1 cellular context compared by ENCODE assay signal in the genomic region with DNA sequence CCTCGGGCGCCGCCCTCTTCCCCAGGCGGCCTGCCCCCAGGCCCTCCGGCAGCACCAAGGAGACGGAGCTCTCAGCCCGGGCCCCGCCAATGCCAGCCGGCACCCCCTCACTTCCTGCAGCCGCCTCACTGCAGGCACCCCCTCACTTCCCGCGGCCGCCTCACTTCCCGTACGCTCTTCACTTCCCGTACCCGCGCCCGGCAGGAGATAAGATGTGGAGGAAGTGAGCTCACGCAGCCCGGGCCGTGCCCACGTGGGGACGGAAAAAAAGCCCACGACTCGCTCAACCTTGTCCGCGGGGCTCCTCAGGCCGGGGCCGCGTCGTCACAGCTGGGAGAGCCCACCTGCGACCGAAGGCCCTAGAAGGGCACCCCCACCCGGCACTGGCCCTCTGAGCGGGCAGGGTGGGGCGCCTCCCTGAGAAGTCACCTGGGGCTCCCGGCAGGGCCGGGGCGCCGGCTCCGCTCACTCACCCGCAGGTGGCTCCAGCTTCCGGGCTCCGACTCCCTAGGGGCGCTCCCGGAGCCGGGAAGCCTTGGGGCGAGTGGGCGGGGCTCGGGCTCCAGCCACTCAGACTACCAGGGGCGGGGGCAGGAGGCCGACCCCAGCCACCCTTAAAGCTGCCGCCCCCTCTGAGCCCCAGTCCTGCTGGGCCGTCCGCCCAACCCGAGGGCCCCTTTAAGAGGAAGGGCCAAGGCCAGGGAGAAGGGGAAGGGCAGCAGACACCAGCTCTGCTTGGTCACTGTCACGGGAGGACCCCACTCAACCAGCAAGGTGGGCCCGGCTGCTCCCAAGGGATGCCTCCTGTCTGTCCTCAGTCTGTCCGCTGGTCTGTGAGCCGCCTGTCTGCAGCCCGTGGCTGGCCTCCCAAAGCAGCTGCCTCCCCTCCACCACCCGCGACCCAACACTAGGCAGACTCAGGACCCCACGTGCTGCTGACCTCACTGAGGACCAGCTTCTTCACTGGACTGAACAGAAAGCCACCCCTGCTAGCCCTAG.
TF ChIP-seq lines count a peak whose summit lies in the region.

No MANE protein-coding gene starts in this region.

TF ChIP-seq in HepG2, 621 proteins besides CTCF, POLR2A, EP300 and RAD21 (continued from another document and continues in another):
- TF ChIP-seq THAP11 (CRISPR knock-in tag; IDR thresholded peaks at IDR 0.05): no peak
- TF ChIP-seq, protein P1, sequence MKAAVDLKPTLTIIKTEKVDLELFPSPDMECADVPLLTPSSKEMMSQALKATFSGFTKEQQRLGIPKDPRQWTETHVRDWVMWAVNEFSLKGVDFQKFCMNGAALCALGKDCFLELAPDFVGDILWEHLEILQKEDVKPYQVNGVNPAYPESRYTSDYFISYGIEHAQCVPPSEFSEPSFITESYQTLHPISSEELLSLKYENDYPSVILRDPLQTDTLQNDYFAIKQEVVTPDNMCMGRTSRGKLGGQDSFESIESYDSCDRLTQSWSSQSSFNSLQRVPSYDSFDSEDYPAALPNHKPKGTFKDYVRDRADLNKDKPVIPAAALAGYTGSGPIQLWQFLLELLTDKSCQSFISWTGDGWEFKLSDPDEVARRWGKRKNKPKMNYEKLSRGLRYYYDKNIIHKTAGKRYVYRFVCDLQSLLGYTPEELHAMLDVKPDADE (CRISPR knock-in tag; IDR thresholded peaks at IDR 0.05): no peak
- TF ChIP-seq MIER2 (CRISPR knock-in tag; IDR thresholded peaks at IDR 0.05): no peak
- TF ChIP-seq, protein P2, sequence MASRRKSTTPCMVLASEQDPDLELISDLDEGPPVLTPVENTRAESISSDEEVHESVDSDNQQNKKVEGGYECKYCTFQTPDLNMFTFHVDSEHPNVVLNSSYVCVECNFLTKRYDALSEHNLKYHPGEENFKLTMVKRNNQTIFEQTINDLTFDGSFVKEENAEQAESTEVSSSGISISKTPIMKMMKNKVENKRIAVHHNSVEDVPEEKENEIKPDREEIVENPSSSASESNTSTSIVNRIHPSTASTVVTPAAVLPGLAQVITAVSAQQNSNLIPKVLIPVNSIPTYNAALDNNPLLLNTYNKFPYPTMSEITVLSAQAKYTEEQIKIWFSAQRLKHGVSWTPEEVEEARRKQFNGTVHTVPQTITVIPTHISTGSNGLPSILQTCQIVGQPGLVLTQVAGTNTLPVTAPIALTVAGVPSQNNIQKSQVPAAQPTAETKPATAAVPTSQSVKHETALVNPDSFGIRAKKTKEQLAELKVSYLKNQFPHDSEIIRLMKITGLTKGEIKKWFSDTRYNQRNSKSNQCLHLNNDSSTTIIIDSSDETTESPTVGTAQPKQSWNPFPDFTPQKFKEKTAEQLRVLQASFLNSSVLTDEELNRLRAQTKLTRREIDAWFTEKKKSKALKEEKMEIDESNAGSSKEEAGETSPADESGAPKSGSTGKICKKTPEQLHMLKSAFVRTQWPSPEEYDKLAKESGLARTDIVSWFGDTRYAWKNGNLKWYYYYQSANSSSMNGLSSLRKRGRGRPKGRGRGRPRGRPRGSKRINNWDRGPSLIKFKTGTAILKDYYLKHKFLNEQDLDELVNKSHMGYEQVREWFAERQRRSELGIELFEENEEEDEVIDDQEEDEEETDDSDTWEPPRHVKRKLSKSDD (CRISPR knock-in tag; IDR thresholded peaks at IDR 0.05; ENCODE audit: low read depth): no peak
- TF ChIP-seq NCOA5 (CRISPR knock-in tag; IDR thresholded peaks at IDR 0.05): no peak
- TF ChIP-seq IRF1 (CRISPR knock-in tag; IDR thresholded peaks at IDR 0.05; ENCODE audit: low read depth): no peak
- TF ChIP-seq ZNF292 (CRISPR knock-in tag; IDR thresholded peaks at IDR 0.05; ENCODE audit: borderline replicate concordance, low read depth): no peak
- TF ChIP-seq ZNF10 (CRISPR knock-in tag; IDR thresholded peaks at IDR 0.05; ENCODE audit: borderline replicate concordance, low read depth): no peak
- TF ChIP-seq SKI (IDR thresholded peaks at IDR 0.05; ENCODE audit: partially characterized antibody): no peak
- TF ChIP-seq, protein P3, sequence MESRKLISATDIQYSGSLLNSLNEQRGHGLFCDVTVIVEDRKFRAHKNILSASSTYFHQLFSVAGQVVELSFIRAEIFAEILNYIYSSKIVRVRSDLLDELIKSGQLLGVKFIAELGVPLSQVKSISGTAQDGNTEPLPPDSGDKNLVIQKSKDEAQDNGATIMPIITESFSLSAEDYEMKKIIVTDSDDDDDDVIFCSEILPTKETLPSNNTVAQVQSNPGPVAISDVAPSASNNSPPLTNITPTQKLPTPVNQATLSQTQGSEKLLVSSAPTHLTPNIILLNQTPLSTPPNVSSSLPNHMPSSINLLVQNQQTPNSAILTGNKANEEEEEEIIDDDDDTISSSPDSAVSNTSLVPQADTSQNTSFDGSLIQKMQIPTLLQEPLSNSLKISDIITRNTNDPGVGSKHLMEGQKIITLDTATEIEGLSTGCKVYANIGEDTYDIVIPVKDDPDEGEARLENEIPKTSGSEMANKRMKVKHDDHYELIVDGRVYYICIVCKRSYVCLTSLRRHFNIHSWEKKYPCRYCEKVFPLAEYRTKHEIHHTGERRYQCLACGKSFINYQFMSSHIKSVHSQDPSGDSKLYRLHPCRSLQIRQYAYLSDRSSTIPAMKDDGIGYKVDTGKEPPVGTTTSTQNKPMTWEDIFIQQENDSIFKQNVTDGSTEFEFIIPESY (CRISPR knock-in tag; IDR thresholded peaks at IDR 0.05): 0 out of 2 replicates have a peak, but pooled peaks have one; percentile 48
- no peak for TF ChIP-seq ZFP36L2 (CRISPR knock-in tag; IDR thresholded peaks at IDR 0.05)
- no peak for TF ChIP-seq RELA (CRISPR knock-in tag; IDR thresholded peaks at IDR 0.05)
- peak; percentile 69; the same call in 1 of the 2 replicates for TF ChIP-seq DMAP1 (CRISPR knock-in tag; IDR thresholded peaks at IDR 0.05)
- TF ChIP-seq TCF7 (IDR thresholded peaks at IDR 0.05; ENCODE audit: low read depth): no peak
- TF ChIP-seq ZNF296 (CRISPR knock-in tag; conservative IDR thresholded peaks at IDR 0.05): no peak
- no peak for TF ChIP-seq FOXA1 (IDR thresholded peaks at IDR 0.05)
- no peak; the same call in 1 of the 2 replicates for TF ChIP-seq FOXA1 (CRISPR knock-in tag; IDR thresholded peaks at IDR 0.05)
- TF ChIP-seq CHD4 (IDR thresholded peaks at IDR 0.05; ENCODE audit: borderline replicate concordance, low read length): no peak
- no peak for TF ChIP-seq TRIM24 (CRISPR knock-in tag; IDR thresholded peaks at IDR 0.05)
- TF ChIP-seq RCOR2 (CRISPR knock-in tag; IDR thresholded peaks at IDR 0.05): no peak
- no peak for TF ChIP-seq MYNN (CRISPR knock-in tag; IDR thresholded peaks at IDR 0.05; ENCODE audit: low read depth)
- TF ChIP-seq SRSF1 (optimal IDR thresholded peaks at IDR 0.05; ENCODE audit: low read depth, low read length): peak; percentile 43
- TF ChIP-seq, protein P4, sequence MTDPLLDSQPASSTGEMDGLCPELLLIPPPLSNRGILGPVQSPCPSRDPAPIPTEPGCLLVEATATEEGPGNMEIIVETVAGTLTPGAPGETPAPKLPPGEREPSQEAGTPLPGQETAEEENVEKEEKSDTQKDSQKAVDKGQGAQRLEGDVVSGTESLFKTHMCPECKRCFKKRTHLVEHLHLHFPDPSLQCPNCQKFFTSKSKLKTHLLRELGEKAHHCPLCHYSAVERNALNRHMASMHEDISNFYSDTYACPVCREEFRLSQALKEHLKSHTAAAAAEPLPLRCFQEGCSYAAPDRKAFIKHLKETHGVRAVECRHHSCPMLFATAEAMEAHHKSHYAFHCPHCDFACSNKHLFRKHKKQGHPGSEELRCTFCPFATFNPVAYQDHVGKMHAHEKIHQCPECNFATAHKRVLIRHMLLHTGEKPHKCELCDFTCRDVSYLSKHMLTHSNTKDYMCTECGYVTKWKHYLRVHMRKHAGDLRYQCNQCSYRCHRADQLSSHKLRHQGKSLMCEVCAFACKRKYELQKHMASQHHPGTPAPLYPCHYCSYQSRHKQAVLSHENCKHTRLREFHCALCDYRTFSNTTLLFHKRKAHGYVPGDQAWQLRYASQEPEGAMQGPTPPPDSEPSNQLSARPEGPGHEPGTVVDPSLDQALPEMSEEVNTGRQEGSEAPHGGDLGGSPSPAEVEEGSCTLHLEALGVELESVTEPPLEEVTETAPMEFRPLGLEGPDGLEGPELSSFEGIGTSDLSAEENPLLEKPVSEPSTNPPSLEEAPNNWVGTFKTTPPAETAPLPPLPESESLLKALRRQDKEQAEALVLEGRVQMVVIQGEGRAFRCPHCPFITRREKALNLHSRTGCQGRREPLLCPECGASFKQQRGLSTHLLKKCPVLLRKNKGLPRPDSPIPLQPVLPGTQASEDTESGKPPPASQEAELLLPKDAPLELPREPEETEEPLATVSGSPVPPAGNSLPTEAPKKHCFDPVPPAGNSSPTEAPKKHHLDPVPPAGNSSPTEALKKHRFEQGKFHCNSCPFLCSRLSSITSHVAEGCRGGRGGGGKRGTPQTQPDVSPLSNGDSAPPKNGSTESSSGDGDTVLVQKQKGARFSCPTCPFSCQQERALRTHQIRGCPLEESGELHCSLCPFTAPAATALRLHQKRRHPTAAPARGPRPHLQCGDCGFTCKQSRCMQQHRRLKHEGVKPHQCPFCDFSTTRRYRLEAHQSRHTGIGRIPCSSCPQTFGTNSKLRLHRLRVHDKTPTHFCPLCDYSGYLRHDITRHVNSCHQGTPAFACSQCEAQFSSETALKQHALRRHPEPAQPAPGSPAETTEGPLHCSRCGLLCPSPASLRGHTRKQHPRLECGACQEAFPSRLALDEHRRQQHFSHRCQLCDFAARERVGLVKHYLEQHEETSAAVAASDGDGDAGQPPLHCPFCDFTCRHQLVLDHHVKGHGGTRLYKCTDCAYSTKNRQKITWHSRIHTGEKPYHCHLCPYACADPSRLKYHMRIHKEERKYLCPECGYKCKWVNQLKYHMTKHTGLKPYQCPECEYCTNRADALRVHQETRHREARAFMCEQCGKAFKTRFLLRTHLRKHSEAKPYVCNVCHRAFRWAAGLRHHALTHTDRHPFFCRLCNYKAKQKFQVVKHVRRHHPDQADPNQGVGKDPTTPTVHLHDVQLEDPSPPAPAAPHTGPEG (CRISPR knock-in tag; IDR thresholded peaks at IDR 0.05): no peak
- no peak for TF ChIP-seq ZNF17 (CRISPR knock-in tag; IDR thresholded peaks at IDR 0.05)
- TF ChIP-seq ZNF543 (CRISPR knock-in tag; IDR thresholded peaks at IDR 0.05): no peak
- TF ChIP-seq PCBP2 (optimal IDR thresholded peaks at IDR 0.05; ENCODE audit: low read depth, low read length, poor library complexity, severe bottlenecking): no peak
- peak; percentile 88; the same call in 1 of the 2 replicates for TF ChIP-seq ZKSCAN5 (CRISPR knock-in tag; IDR thresholded peaks at IDR 0.05)
- no peak for TF ChIP-seq REPIN1 (CRISPR knock-in tag; IDR thresholded peaks at IDR 0.05; ENCODE audit: borderline replicate concordance, low read depth)
- TF ChIP-seq ARNT (IDR thresholded peaks at IDR 0.05): no peak
- TF ChIP-seq ZNF264 (CRISPR knock-in tag; IDR thresholded peaks at IDR 0.05): no peak
- TF ChIP-seq MNT (IDR thresholded peaks at IDR 0.05): no peak
- peak; percentile 66; the same call in 1 of the 2 replicates for TF ChIP-seq ZBTB38 (CRISPR knock-in tag; IDR thresholded peaks at IDR 0.05)
- TF ChIP-seq, protein P5, sequence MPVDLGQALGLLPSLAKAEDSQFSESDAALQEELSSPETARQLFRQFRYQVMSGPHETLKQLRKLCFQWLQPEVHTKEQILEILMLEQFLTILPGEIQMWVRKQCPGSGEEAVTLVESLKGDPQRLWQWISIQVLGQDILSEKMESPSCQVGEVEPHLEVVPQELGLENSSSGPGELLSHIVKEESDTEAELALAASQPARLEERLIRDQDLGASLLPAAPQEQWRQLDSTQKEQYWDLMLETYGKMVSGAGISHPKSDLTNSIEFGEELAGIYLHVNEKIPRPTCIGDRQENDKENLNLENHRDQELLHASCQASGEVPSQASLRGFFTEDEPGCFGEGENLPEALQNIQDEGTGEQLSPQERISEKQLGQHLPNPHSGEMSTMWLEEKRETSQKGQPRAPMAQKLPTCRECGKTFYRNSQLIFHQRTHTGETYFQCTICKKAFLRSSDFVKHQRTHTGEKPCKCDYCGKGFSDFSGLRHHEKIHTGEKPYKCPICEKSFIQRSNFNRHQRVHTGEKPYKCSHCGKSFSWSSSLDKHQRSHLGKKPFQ (CRISPR knock-in tag; IDR thresholded peaks at IDR 0.05; ENCODE audit: insufficient replicate concordance): peak; percentile 23
- TF ChIP-seq ZSCAN12 (CRISPR knock-in tag; IDR thresholded peaks at IDR 0.05): no peak
- no peak for TF ChIP-seq RFX3 (CRISPR knock-in tag; IDR thresholded peaks at IDR 0.05)
- TF ChIP-seq ZFP82 (CRISPR knock-in tag; IDR thresholded peaks at IDR 0.05; ENCODE audit: borderline replicate concordance): no peak
- 0 out of 2 replicates have a peak, but pooled peaks have one; percentile 13 for TF ChIP-seq NFKBIZ (CRISPR knock-in tag; IDR thresholded peaks at IDR 0.05)
- no peak for TF ChIP-seq ZNF83 (CRISPR knock-in tag; IDR thresholded peaks at IDR 0.05; ENCODE audit: borderline replicate concordance)
- no peak for TF ChIP-seq PAX8 (CRISPR knock-in tag; IDR thresholded peaks at IDR 0.05; ENCODE audit: borderline replicate concordance)
- TF ChIP-seq MTF2 (CRISPR knock-in tag; IDR thresholded peaks at IDR 0.05; ENCODE audit: borderline replicate concordance): 0 out of 2 replicates have a peak, but pooled peaks have one; percentile 35
- TF ChIP-seq HOXA9 (CRISPR knock-in tag; IDR thresholded peaks at IDR 0.05; ENCODE audit: borderline replicate concordance): no peak
- TF ChIP-seq ZNF781 (CRISPR knock-in tag; IDR thresholded peaks at IDR 0.05; ENCODE audit: borderline replicate concordance, not compliant biosample characterization): no peak
- no peak for TF ChIP-seq HCFC1 (IDR thresholded peaks at IDR 0.05; ENCODE audit: low read depth, low read length)
- 0 out of 2 replicates have a peak, but pooled peaks have one; percentile 23 for TF ChIP-seq MEF2D (CRISPR knock-in tag; IDR thresholded peaks at IDR 0.05)
